ENCODE assay signal across 1 cellular context in genomic region chr10:49619613-49620012, GRCh38.
TF ChIP-seq lines count a peak whose summit lies in the region.

No MANE protein-coding gene starts in this region.

TF ChIP-seq in HEK293, 187 proteins besides CTCF, POLR2A, EP300 and RAD21 (continued from another document):
- TF ChIP-seq SP7 (tag by site-specific recombination; IDR thresholded peaks at IDR 0.05) (no peak), ZBTB8A (tag by site-specific recombination; IDR thresholded peaks at IDR 0.05) (no peak)
